Comparison of ENCODE assay signal across 1 cellular context in the genomic region with DNA sequence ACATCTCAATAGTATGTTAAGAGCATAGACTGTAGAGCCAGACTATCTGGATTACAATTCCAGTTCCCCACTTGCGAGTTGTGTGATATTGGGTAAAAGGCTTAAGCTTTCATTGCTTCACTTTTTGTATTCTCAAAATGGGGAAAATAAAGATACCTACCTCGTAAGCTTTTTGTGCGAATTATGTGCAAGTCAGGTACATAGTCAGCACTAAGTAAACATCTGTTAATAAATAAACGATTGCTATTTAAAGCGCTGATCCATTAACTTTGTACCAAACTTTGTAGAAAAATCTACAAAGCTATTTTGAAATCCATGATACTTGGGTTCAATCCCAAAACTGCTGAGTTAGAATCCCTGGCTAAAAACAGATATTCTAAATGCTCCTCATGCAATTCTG.
TF ChIP-seq lines count a peak whose summit lies in the region.

No MANE protein-coding gene starts in this region.

TF ChIP-seq in K562, 482 proteins besides CTCF, POLR2A, EP300 and RAD21:
- TF ChIP-seq, protein P1, sequence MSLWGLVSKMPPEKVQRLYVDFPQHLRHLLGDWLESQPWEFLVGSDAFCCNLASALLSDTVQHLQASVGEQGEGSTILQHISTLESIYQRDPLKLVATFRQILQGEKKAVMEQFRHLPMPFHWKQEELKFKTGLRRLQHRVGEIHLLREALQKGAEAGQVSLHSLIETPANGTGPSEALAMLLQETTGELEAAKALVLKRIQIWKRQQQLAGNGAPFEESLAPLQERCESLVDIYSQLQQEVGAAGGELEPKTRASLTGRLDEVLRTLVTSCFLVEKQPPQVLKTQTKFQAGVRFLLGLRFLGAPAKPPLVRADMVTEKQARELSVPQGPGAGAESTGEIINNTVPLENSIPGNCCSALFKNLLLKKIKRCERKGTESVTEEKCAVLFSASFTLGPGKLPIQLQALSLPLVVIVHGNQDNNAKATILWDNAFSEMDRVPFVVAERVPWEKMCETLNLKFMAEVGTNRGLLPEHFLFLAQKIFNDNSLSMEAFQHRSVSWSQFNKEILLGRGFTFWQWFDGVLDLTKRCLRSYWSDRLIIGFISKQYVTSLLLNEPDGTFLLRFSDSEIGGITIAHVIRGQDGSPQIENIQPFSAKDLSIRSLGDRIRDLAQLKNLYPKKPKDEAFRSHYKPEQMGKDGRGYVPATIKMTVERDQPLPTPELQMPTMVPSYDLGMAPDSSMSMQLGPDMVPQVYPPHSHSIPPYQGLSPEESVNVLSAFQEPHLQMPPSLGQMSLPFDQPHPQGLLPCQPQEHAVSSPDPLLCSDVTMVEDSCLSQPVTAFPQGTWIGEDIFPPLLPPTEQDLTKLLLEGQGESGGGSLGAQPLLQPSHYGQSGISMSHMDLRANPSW (CRISPR knock-in tag; IDR thresholded peaks at IDR 0.05): no peak
- TF ChIP-seq ADNP (tag; IDR thresholded peaks at IDR 0.05) (no peak), ELF1 (tag; IDR thresholded peaks at IDR 0.05) (no peak), ZNF696 (CRISPR knock-in tag; conservative IDR thresholded peaks at IDR 0.05) (no peak), KDM4B (IDR thresholded peaks at IDR 0.05; ENCODE audit: borderline replicate concordance in 2 of 2, low read depth in 1 of 2) (no peak), ZNF766 (CRISPR knock-in tag; conservative IDR thresholded peaks at IDR 0.05) (no peak), POLR2G (IDR thresholded peaks at IDR 0.05; ENCODE audit: low read depth, low read length) (no peak), SIN3B (IDR thresholded peaks at IDR 0.05; ENCODE audit: low read depth) (no peak), TEAD4 (IDR thresholded peaks at IDR 0.05; ENCODE audit: low read length) (no peak), TEAD4 (CRISPR knock-in tag; IDR thresholded peaks at IDR 0.05; ENCODE audit: borderline replicate concordance) (no peak), POLR2B (IDR thresholded peaks at IDR 0.05; ENCODE audit: low read depth, partially characterized antibody) (no peak), ETS2 (tag; IDR thresholded peaks at IDR 0.05; ENCODE audit: borderline replicate concordance, poor library complexity, severe bottlenecking) (no peak), ZFX (CRISPR knock-in tag; IDR thresholded peaks at IDR 0.05) (no peak), BCOR (IDR thresholded peaks at IDR 0.05) (no peak)
- TF ChIP-seq, protein P2, sequence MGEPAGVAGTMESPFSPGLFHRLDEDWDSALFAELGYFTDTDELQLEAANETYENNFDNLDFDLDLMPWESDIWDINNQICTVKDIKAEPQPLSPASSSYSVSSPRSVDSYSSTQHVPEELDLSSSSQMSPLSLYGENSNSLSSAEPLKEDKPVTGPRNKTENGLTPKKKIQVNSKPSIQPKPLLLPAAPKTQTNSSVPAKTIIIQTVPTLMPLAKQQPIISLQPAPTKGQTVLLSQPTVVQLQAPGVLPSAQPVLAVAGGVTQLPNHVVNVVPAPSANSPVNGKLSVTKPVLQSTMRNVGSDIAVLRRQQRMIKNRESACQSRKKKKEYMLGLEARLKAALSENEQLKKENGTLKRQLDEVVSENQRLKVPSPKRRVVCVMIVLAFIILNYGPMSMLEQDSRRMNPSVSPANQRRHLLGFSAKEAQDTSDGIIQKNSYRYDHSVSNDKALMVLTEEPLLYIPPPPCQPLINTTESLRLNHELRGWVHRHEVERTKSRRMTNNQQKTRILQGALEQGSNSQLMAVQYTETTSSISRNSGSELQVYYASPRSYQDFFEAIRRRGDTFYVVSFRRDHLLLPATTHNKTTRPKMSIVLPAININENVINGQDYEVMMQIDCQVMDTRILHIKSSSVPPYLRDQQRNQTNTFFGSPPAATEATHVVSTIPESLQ (CRISPR knock-in tag; IDR thresholded peaks at IDR 0.05): no peak
- TF ChIP-seq, protein P3, sequence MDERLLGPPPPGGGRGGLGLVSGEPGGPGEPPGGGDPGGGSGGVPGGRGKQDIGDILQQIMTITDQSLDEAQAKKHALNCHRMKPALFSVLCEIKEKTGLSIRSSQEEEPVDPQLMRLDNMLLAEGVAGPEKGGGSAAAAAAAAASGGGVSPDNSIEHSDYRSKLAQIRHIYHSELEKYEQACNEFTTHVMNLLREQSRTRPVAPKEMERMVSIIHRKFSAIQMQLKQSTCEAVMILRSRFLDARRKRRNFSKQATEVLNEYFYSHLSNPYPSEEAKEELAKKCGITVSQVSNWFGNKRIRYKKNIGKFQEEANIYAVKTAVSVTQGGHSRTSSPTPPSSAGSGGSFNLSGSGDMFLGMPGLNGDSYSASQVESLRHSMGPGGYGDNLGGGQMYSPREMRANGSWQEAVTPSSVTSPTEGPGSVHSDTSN (CRISPR knock-in tag; IDR thresholded peaks at IDR 0.05; ENCODE audit: low read depth): no peak
- TF ChIP-seq, protein P3 (tag; conservative IDR thresholded peaks at IDR 0.05; ENCODE audit: low read depth): no peak
- TF ChIP-seq, protein P4, sequence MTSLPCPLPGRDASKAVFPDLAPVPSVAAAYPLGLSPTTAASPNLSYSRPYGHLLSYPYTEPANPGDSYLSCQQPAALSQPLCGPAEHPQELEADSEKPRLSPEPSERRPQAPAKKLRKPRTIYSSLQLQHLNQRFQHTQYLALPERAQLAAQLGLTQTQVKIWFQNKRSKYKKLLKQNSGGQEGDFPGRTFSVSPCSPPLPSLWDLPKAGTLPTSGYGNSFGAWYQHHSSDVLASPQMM (CRISPR knock-in tag; IDR thresholded peaks at IDR 0.05): no peak
TF ChIP-seq in K562: peak in this region for 0.
